Comparison of ENCODE assay signal across 22 cellular contexts in the genomic region with DNA sequence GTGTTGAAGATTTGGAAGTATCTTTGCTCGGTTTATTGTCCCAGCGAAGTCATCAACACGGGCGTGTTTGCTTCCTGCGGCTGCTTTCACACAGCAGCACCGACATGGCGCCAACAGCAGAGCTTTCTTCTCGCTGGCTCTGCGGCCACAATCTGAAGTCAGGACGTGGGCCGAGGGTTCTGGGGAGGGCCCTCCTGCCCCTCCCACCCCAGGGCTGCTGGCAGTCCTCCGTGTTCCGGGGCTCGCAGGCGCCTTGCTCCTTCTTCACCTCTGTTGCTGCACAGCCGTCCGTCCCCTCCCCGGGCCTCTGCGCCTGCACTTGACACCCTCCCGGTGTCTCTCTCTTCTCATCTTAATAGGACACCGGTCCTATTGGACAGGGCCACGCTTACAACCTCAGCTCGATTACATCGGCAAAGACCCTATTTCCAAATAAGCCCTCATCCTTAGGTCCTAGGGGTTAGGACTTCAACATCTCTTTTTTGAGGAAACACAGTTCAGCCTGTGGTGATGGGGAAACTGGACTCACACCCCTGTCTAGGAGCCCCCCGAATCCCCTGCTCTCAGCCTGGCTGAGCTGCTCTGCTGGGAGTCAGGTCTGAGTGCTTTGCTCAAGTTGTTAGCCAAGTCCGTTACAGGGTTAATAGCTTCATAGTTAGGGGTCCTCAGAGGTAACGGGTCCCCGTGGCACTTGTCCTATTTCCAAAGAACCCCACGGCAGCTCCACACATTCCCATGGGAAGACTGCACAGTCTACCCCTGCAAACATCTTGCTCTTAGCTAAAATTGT. TPM values are rescaled to one million over a fixed set of nuclear protein-coding genes. Genes with fewer than 3 reads are reported as not detected.
"Had no signal": no experiment of that assay in that cellular context is flagged by ENCODE, and none has a peak within 500 bp of the region (broad histone marks: within the 10 kb centered on the region; RNA-seq: fewer than 3 reads in every experiment).

No MANE protein-coding gene starts in this region.

- FAIRE-seq: pancreas had no signal

- H3K27me3 Mint-ChIP-seq: naive thymus-derived CD4-positive, alpha-beta T cell; stimulated activated naive B cell treated with anti-CD40 and anti-IgM and Interleukin-4, amounts not matched to agents 10 μg/mL and 1 μg/mL and 100 μg/mL, for 72 hours; stimulated activated naive CD8-positive, alpha-beta T cell treated with anti-CD3 and anti-CD28 coated beads, Interleukin-15, amount 100 ng/mL, for 72 hours had no signal

- ATAC-seq: pancreas; right lobe of liver; stimulated activated naive CD8-positive, alpha-beta T cell treated with anti-CD3 and anti-CD28 coated beads, Interleukin-15, amount 100 ng/mL, for 72 hours had no signal

- DNase-seq: effector CD4-positive, alpha-beta T cell; foreskin melanocyte; kidney glomerular epithelial cell; mammary epithelial cell; naive thymus-derived CD4-positive, alpha-beta T cell; occipital lobe; right lobe of liver; stimulated activated CD4-positive, alpha-beta T cell treated with anti-CD3 and anti-CD28 coated beads, Interleukin-2, amount 100 ng/mL, for 24 hours; stimulated activated CD4-positive, alpha-beta T cell treated with anti-CD3 and anti-CD28 coated beads, Interleukin-4, amount 100 ng/mL, for 4 hours; stimulated activated naive B cell treated with anti-CD40 and anti-IgM and Interleukin-4, amounts not matched to agents 10 μg/mL and 1 μg/mL and 100 μg/mL, for 72 hours; stimulated activated naive CD8-positive, alpha-beta T cell treated with anti-CD3 and anti-CD28 coated beads, Interleukin-15, amount 100 ng/mL, for 72 hours; testis had no signal

- H3K9me3 ChIP-seq: pancreas, prostate gland, right lobe of liver, testis had no signal

- H3K4me1 ChIP-seq: pancreas, prostate gland, right lobe of liver, testis had no signal

- H3K27ac ChIP-seq: hepatocyte, pancreas, prostate gland, right lobe of liver, testis had no signal

- H3K36me3 ChIP-seq: pancreas, prostate gland, right lobe of liver had no signal

- H3K27ac Mint-ChIP-seq: stimulated activated naive CD8-positive, alpha-beta T cell treated with anti-CD3 and anti-CD28 coated beads, Interleukin-15, amount 100 ng/mL, for 72 hours had no signal

- H3K4me3 Mint-ChIP-seq: naive thymus-derived CD4-positive, alpha-beta T cell; stimulated activated naive B cell treated with anti-CD40 and anti-IgM and Interleukin-4, amounts not matched to agents 10 μg/mL and 1 μg/mL and 100 μg/mL, for 72 hours; stimulated activated naive CD8-positive, alpha-beta T cell treated with anti-CD3 and anti-CD28 coated beads, Interleukin-15, amount 100 ng/mL, for 72 hours had no signal

- H3K27me3 ChIP-seq: hepatocyte, pancreas, right lobe of liver, testis, tibial nerve had no signal

- H3K4me2 ChIP-seq: hepatocyte had no signal

- H2AFZ ChIP-seq: hepatocyte had no signal

- H3K4me3 ChIP-seq: coronary artery, hepatocyte, pancreas, prostate gland, right lobe of liver, testis, tibial nerve had no signal

- H3K79me2 ChIP-seq: hepatocyte had no signal

RNA-seq across cellular contexts. Expression of a gene that starts 2.7 kb away (rescaled TPM):
- total RNA-seq: lower leg skin, mammary epithelial cell, occipital lobe, renal cortical epithelial cell, skeletal muscle tissue, subcutaneous adipose tissue, urinary bladder had no signal
- polyA plus RNA-seq: mammary epithelial cell; naive thymus-derived CD4-positive, alpha-beta T cell had no signal
